ENCODE assay signal across 22 cellular contexts in the genomic region with DNA sequence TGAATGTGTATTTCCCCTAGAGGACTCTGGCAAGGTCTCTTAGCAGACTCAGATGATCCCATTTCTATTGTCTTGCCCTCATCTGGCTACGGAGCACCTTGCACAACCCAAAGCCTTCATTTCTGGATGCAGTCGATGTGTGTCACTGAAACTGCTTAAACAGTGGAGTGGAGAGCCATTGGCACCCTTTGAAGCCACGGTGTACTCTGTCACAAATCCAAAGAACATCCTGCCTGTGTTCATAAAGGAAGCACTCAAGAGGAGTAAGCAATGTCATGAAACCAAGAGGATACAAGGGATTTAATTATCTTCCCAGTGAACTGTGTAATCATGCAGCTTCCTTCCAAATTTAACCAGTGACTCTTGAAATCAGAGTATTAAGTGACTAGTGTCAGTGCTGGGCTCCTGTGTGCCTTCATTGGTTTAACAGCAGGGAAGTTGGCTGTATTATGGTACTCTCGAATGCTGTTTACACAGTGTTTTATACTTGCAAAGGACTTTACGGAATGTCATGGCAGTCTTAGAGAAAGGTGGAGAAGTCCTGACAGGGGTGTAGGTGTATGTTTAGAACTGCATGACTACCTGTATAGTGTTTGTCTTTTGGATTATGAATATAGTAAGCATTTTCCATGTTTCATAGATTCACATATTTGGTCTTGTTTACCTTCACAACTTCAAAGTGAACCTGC. TPM values are rescaled to one million over a fixed set of nuclear protein-coding genes. Genes with fewer than 3 reads are reported as not detected.
DNase-seq lines count a peak whose midpoint lies in the region; ATAC-seq and TF ChIP-seq lines count a peak whose summit lies in the region.
"Had no signal": no experiment of that assay in that cellular context is flagged by ENCODE, and none has a peak within 500 bp of the region (broad histone marks: within the 10 kb centered on the region; RNA-seq: fewer than 3 reads in every experiment).

No MANE protein-coding gene starts in this region.

- TF ChIP-seq CTCF in LNCaP clone FGC (IDR thresholded peaks at IDR 0.05; ENCODE audit: control insufficient read depth, extremely low read depth, insufficient read depth) = no peak

- DNase-seq in LNCaP clone FGC (ENCODE audit: low read depth) (peak; percentile 93), NCI-H2196 treated with DMSO at 0.1 percent for 48 hours (lab: John Stamatoyannopoulos, UW; ENCODE audit: unreplicated experiment) (peak; percentile 9), Right ventricle myocardium superior (no peak), midbrain (lab: John Stamatoyannopoulos, UW) (peak; percentile 14), SKM-1 (lab: John Stamatoyannopoulos, UW; ENCODE audit: unreplicated experiment) (no peak), LoVo (ENCODE audit: low spot score) (no peak)
- no peak for DNase-seq in stimulated activated CD4-positive, alpha-beta T cell treated with anti-CD3 and anti-CD28 coated beads, Interleukin-15, amount 100 ng/mL, for 24 hours
- DNase-seq: GDM1, Kasumi-1, natural killer cell, NCI-H1436 treated with DMSO at 0.1 percent for 48 hours, NCI-H524 treated with DMSO at 0.1 percent for 48 hours, OCI-M1, SJCRH30, spleen had no signal

- no peak overlapping the region; the same call in 1 of the 2 replicates for H3K4me3 ChIP-seq in LNCaP clone FGC (ENCODE audit: low read depth, low read length)
- H3K4me3 ChIP-seq: GM12878, SJCRH30, spleen, suprapubic skin had no signal

- intact Hi-C loops in Right ventricle myocardium superior (cut with DNase I) = loop anchor here (5.0 kb wide), 1 partner anchor 167 kb away; no protein-coding TSS in a partner anchor

- ATAC-seq in Right ventricle myocardium superior (ENCODE audit: poor library complexity) = peak; percentile 90
- ATAC-seq in GM21447 (IDR thresholded peaks at IDR 0.05; ENCODE audit: unreplicated experiment) = no peak
- ATAC-seq: activated T-helper 17 cell treated with anti-CD3 and anti-CD28 coated beads, Interleukin-2, amount 50 U/mL, for 72 hours; esophagus mucosa; GM12878; natural killer cell had no signal

RNA-seq across cellular contexts. Expression of a gene that starts 41.9 kb away (rescaled TPM):
- 0.65 TPM for total RNA-seq in Right ventricle myocardium superior
- total RNA-seq: glomerular endothelial cell, HT-29, SJCRH30 had no signal

Comparison
In these comparisons a context has a peak if more than half of its experiments do, and no peak if none do; other contexts are left out.
1. DNase-seq: peak in LNCaP clone FGC (single experiment), NCI-H2196 treated with DMSO at 0.1 percent for 48 hours (single experiment) and midbrain (single experiment); none in Right ventricle myocardium superior (single experiment), SKM-1 (single experiment), LoVo (single experiment) and stimulated activated CD4-positive, alpha-beta T cell treated with anti-CD3 and anti-CD28 coated beads, Interleukin-15, amount 100 ng/mL, for 24 hours (single experiment).